Comparison of ENCODE assay signal across 1 cellular context in the genomic region with DNA sequence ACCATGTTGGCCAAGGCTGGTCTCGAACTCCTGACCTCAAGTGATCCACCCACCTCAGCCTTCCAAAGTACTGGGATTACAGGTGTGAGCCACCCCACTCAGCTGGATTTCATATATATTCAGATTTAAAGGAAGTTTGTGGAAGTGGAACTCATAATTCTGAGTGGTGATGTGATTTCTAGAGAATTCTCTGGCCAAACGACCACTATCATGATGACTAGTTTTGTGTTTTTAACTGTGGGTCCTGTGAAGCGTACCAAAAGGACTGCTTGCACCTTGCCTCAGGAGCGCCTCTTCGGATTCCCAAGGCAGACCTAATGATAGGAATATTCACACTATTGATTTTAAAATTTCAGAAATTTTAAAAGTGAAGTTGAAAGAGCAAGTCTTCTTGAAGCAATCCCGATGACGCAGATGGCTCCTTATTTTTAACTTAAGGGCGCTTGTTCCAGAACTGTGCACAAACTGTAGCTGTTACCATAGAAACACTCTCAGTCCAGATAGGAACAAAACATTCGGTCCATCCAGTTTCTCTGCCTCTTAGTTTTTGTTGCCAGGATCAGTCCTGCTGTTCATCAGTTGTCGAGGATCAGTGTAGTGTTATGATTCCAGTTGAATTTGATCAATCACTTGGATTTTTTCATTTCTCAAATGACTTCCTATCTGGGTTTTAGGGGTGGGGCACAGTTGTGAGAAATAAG.
TF ChIP-seq lines count a peak whose summit lies in the region.

No MANE protein-coding gene starts in this region.

TF ChIP-seq in endothelial cell of umbilical vein, 7 proteins besides CTCF, POLR2A, EP300 and RAD21:
- TF ChIP-seq POLR2AphosphoS5 (IDR thresholded peaks at IDR 0.05; ENCODE audit: insufficient read depth, low read depth, low read length) = no peak
- no peak for TF ChIP-seq EZH2 (IDR thresholded peaks at IDR 0.05; ENCODE audit: borderline replicate concordance, low read depth, low read length, severe bottlenecking)
- TF ChIP-seq JUN (IDR thresholded peaks at IDR 0.05; ENCODE audit: borderline replicate concordance, insufficient read depth, insufficient read length, low read depth) = no peak
- no peak for TF ChIP-seq FOS (IDR thresholded peaks at IDR 0.05; ENCODE audit: borderline replicate concordance, insufficient read depth, low read length)
- TF ChIP-seq GATA2 (IDR thresholded peaks at IDR 0.05; ENCODE audit: insufficient read depth, insufficient read length, low read depth, low read length) = no peak
TF ChIP-seq in endothelial cell of umbilical vein: peak in this region for 0.
